11 cellular contexts compared by ENCODE assay signal in the genomic region with DNA sequence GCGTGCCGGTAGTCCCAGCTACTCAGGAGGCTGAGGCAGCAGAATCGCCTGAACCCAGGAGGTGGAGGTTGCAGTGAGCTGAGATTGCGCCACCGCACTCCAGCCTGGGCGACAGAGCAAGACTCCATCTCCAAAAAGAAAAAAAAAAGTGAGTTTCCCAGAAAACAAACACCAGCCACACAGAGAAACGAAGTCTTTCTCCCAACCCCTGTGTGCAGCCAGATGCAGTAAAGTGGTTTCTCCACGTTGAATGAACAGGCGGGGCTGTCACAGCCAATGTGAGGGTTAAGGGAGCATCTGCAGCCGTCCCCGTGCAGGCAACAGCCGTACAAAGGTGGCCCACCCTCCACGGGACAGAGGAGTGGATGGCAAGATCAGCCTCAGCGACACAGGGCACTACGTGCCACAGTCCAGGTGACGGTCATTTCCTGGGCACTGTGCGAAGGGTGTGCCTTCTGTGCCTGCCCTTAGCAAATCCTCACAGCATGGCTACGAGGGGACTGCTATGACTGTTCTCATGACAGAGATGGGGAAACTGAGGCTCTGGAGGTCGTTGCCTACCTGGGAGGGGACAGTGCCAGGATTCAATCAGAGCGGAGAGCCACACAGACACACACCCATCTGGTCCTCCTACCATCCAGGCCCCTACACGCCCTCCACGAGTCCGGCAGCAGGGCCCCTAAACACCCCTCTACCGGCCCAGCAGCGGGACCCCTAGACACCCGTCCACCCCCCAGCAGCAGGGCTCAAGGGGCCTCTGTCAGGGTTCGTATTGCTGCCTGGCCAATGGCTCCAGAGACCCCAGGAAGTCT. TPM values are rescaled to one million over a fixed set of nuclear protein-coding genes. Genes with fewer than 3 reads are reported as not detected.
DNase-seq lines count a peak whose midpoint lies in the region; ATAC-seq and TF ChIP-seq lines count a peak whose summit lies in the region.
"Had no signal": no experiment of that assay in that cellular context is flagged by ENCODE, and none has a peak within 500 bp of the region (broad histone marks: within the 10 kb centered on the region; RNA-seq: fewer than 3 reads in every experiment).

No MANE protein-coding gene starts in this region.

- no peak overlapping the region for H2AFZ ChIP-seq in Karpas-422 (ENCODE audit: low read length)

- H3K9ac ChIP-seq in duodenal mucosa (ENCODE audit: low read depth in 1 of 2, low read length in 2 of 2) (peak overlapping the region in 1 of 2 donors; percentile 83), Karpas-422 (ENCODE audit: low read length) (no peak overlapping the region)

- no peak for ATAC-seq in natural killer cell
- ATAC-seq in GM21737 (IDR thresholded peaks at IDR 0.05; ENCODE audit: unreplicated experiment): no peak
- no peak for ATAC-seq in heart left ventricle
- ATAC-seq: left cardiac atrium had no signal

- H3K36me3 ChIP-seq in duodenal mucosa (ENCODE audit: control insufficient read depth in 1 of 2, insufficient read depth in 2 of 2, low read length in 2 of 2) (no peaks in the 10 kb centered on the region), Karpas-422 (ENCODE audit: insufficient read depth, low read length) (no peaks in the 10 kb centered on the region), heart left ventricle (no peaks in the 10 kb centered on the region)

- H3K4me1 ChIP-seq in duodenal mucosa (ENCODE audit: control insufficient read depth in 1 of 2, insufficient read depth in 2 of 2, low read length in 2 of 2) (peaks cover 29 to 34% of the 10 kb centered on the region in 2 donors), Karpas-422 (ENCODE audit: low read length) (peaks cover 14% of the 10 kb centered on the region), heart left ventricle (peaks cover 4 to 31% (median 20%) of the 10 kb centered on the region in 12 donors)

- no peak overlapping the region for H3K4me2 ChIP-seq in Karpas-422 (ENCODE audit: low read depth, low read length, poor library complexity, severe bottlenecking)

- H3K9me3 Mint-ChIP-seq in HFFc6 (no peaks in the 10 kb centered on the region), natural killer cell (no peaks in the 10 kb centered on the region)
- H3K9me3 Mint-ChIP-seq: activated T-helper 1 cell treated with anti-CD3 and anti-CD28 coated beads, Interleukin-12 subunit alpha, Interleukin-12 subunit beta, Interleukin-2, Interleukin-4 antibody, amounts not matched to agents 30 ng/mL and 10 ng/mL and 1 ng/mL, durations not matched to agents 14 hours and 24 hours and 36 hours had no signal

- H3K27me3 ChIP-seq in AG04450 (ENCODE audit: control insufficient read depth, insufficient read depth, low read length): no peaks in the 10 kb centered on the region
- H3K27me3 ChIP-seq in duodenal mucosa (ENCODE audit: control insufficient read depth in 1 of 2, insufficient read depth in 2 of 2, low read length in 2 of 2): no peaks in the 10 kb centered on the region
- no peaks in the 10 kb centered on the region for H3K27me3 ChIP-seq in Karpas-422 (ENCODE audit: low read length)
- H3K27me3 ChIP-seq in heart left ventricle: peaks cover 0 to 4% (median 0%) of the 10 kb centered on the region in 9 donors

- H3K27ac Mint-ChIP-seq in HFFc6: peak overlapping the region; percentile 93
- no peak overlapping the region for H3K27ac Mint-ChIP-seq in natural killer cell
- H3K27ac Mint-ChIP-seq: activated T-helper 1 cell treated with anti-CD3 and anti-CD28 coated beads, Interleukin-12 subunit alpha, Interleukin-12 subunit beta, Interleukin-2, Interleukin-4 antibody, amounts not matched to agents 30 ng/mL and 10 ng/mL and 1 ng/mL, durations not matched to agents 14 hours and 24 hours and 36 hours had no signal

- H3K27ac ChIP-seq in AG04450 (ENCODE audit: low read depth, low read length) (no peak overlapping the region), duodenal mucosa (ENCODE audit: low read depth, low read length) (peak overlapping the region; percentile 13), Karpas-422 (ENCODE audit: low read length) (no peak overlapping the region), heart left ventricle (no peak overlapping the region)

- DNase-seq in AG04450 (ENCODE audit: low read depth, low spot score) (no peak), HFFc6 (no peak), natural killer cell (no peak), Karpas-422 (no peak), NCI-H2081 (lab: John Stamatoyannopoulos, UW) (no peak), heart left ventricle (no peak)
- DNase-seq: left cardiac atrium, NCI-H446 had no signal

- TF ChIP-seq POLR2A in heart left ventricle (IDR thresholded peaks at IDR 0.05): no peak

- peaks cover 13% of the 10 kb centered on the region for H3K4me1 Mint-ChIP-seq in HFFc6 (ENCODE audit: low read depth)
- peaks cover 0 to 7% of the 10 kb centered on the region in 2 donors for H3K4me1 Mint-ChIP-seq in natural killer cell

- intact Hi-C loops in natural killer cell (cut with micrococcal nuclease): no loop called here
- intact Hi-C loops in heart left ventricle (cut with DNase I): loop anchor here in 1 of 10 donors (5.0 to 10.0 kb wide), 3 partner anchors 32 to 455 kb away; a partner anchor contains a TSS

- POLR2A ChIA-PET in AG04450 (lab: Yijun Ruan, JAX): no interaction called here

- no peak for TF ChIP-seq CTCF in AG04450 (IDR thresholded peaks at IDR 0.05; ENCODE audit: low read depth, low read length)
- no peak for TF ChIP-seq CTCF in HFFc6 (IDR thresholded peaks at IDR 0.05)
- no peak for TF ChIP-seq CTCF in natural killer cell (IDR thresholded peaks at IDR 0.05)
- no peak for TF ChIP-seq CTCF in heart left ventricle (IDR thresholded peaks at IDR 0.05)

- H3K4me3 ChIP-seq in AG04450 (ENCODE audit: low read depth, low read length): peak overlapping the region; percentile 77
- peak overlapping the region; percentile 80 to 81 for H3K4me3 ChIP-seq in duodenal mucosa (ENCODE audit: low read depth in 1 of 2, low read length in 2 of 2)
- no peak overlapping the region for H3K4me3 ChIP-seq in Karpas-422 (ENCODE audit: low read length)
- peak overlapping the region in 2 of 12 donors; percentile 69 to 76 for H3K4me3 ChIP-seq in heart left ventricle

- H3K9me3 ChIP-seq in AG04450 (ENCODE audit: control insufficient read depth, insufficient read depth, low read length): no peaks in the 10 kb centered on the region; the same call in 1 of the 2 replicates
- H3K9me3 ChIP-seq in duodenal mucosa (ENCODE audit: control insufficient read depth in 1 of 2, low read length in 2 of 2): no peaks in the 10 kb centered on the region
- no peaks in the 10 kb centered on the region for H3K9me3 ChIP-seq in Karpas-422 (ENCODE audit: low read length)
- no peaks in the 10 kb centered on the region for H3K9me3 ChIP-seq in heart left ventricle

- no peaks in the 10 kb centered on the region for H3K9me2 ChIP-seq in Karpas-422 (replicated peaks; ENCODE audit: insufficient read depth, low read length)

- H3K27me3 Mint-ChIP-seq in HFFc6 (ENCODE audit: insufficient read depth): no peaks in the 10 kb centered on the region; the same call in none of the 2 replicates
- peaks cover 0 to 8% of the 10 kb centered on the region in 2 donors for H3K27me3 Mint-ChIP-seq in natural killer cell (ENCODE audit: low read depth in 2 of 2)

- H4K20me1 ChIP-seq in Karpas-422 (ENCODE audit: insufficient read depth, low read depth, low read length): peaks cover 48% of the 10 kb centered on the region

- H3K36me3 Mint-ChIP-seq in HFFc6 (ENCODE audit: low read depth) (no peaks in the 10 kb centered on the region), natural killer cell (no peaks in the 10 kb centered on the region)

- H3K79me2 ChIP-seq in Karpas-422 (ENCODE audit: low read length): no peaks in the 10 kb centered on the region

- H3K4me3 Mint-ChIP-seq in HFFc6 (peak overlapping the region; percentile 94), natural killer cell (peak overlapping the region; percentile 31)

- 86 to 88% (median 88%) methylated on average over 27 of the region's 27 CpGs for WGBS in heart left ventricle, 4 donors

- CTCF ChIA-PET in AG04450 (lab: Charles Lee): interaction anchor here (1.4 kb wide), 1 partner anchor 207 kb away, joined by 4 read pairs; no protein-coding TSS in a partner anchor

RNA-seq across cellular contexts. Expression of a gene that starts 2.4 kb away (rescaled TPM):
- polyA plus RNA-seq in AG04450 (2011; rRNA removed) (9.0 and 10.7 TPM in 2 replicates), heart left ventricle (1 to 10 TPM; 3.3 to 6.5 TPM)
- 19.7 and 27.4 TPM in 2 replicates for polyA minus RNA-seq in AG04450 (2011; rRNA and poly(A)+ RNA removed)
- total RNA-seq in HFFc6 (2021; fragmentation: NEBNext Ultra II Directional; extraction: Animal tissue kit (Norgen Biotek cat#: 25700)): 10 to 100 TPM; 17.6 to 24.5 (median 21.7) TPM
- total RNA-seq in natural killer cell (1 to 10 TPM; 3.9 to 5.1 (median 4.8) TPM), heart left ventricle (1 to 10 TPM; 3.4 to 9.9 (median 5.3) TPM)
- 3.5 and 9.6 TPM in 2 replicates for total RNA-seq in Karpas-422 (2014; rRNA removed; shearing (Covaris generic); ENCODE audit: low replicate concordance)

RNA-seq across cellular contexts. Expression of a gene that starts 35.5 kb away (rescaled TPM):
- polyA plus RNA-seq in AG04450 (2011; rRNA removed) (20.2 and 20.3 TPM in 2 replicates), heart left ventricle (1 to 10 TPM; 1.8 to 8.9 TPM)
- 12.8 and 14.1 TPM in 2 replicates for polyA minus RNA-seq in AG04450 (2011; rRNA and poly(A)+ RNA removed)
- total RNA-seq in HFFc6 (2021; fragmentation: NEBNext Ultra II Directional; extraction: Animal tissue kit (Norgen Biotek cat#: 25700)): 10 to 100 TPM; 28.7 to 36.8 (median 31.1) TPM
- total RNA-seq in natural killer cell (1 to 10 TPM; 5.5 to 6.8 (median 6.5) TPM), heart left ventricle (10 to 100 TPM in 4 of 9 donors, 1 to 10 TPM in 5; 5.3 to 13.8 (median 9.3) TPM)
- total RNA-seq in Karpas-422 (2014; rRNA removed; shearing (Covaris generic); ENCODE audit: low replicate concordance): 41.0 and 49.5 TPM in 2 replicates
